8 cellular contexts compared by ENCODE assay signal in the genomic region with DNA sequence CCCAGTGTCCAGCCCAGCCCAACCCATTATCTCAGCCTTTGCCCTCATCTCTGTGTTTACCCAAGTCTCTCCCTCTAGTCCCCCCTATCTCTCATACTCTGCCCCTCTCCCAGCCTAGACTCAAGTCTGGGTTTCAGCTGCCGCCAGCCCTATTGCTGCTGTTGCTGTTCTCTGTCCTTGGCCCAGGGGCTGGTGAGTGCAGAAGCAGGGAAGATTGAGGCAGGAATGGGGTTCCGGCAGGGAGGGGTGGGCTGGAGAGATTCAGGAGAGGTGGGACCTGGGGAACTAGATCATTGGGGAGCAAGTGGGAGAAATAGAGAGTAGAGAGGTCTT. TPM values are rescaled to one million over a fixed set of nuclear protein-coding genes. Genes with fewer than 3 reads are reported as not detected.
DNase-seq lines count a peak whose midpoint lies in the region; ATAC-seq and TF ChIP-seq lines count a peak whose summit lies in the region.

No MANE protein-coding gene starts in this region.

- intact Hi-C loops in psoas muscle (cut with DNase I), result no loop called here

- no peak for TF ChIP-seq CTCF in DOHH2 (IDR thresholded peaks at IDR 0.05; ENCODE audit: low read depth, low read length, poor library complexity, severe bottlenecking)
- no peak for TF ChIP-seq CTCF in RWPE2 (IDR thresholded peaks at IDR 0.05; ENCODE audit: poor library complexity, severe bottlenecking)
- no peak for TF ChIP-seq CTCF in psoas muscle (IDR thresholded peaks at IDR 0.05)
- no peak for TF ChIP-seq CTCF in foreskin keratinocyte (conservative IDR thresholded peaks at IDR 0.05)

- H3K4me2 ChIP-seq in DOHH2 (ENCODE audit: low read length), result peak overlapping the region; percentile 79

- H3K9me3 ChIP-seq in DOHH2 (ENCODE audit: control insufficient read depth, insufficient read depth, low read length) (no peaks in the 10 kb centered on the region), RWPE2 (ENCODE audit: severe bottlenecking) (no peaks in the 10 kb centered on the region), esophagus (ENCODE audit: control insufficient read depth in 2 of 2, insufficient read depth in 1 of 2, low read depth in 1 of 2, low read length in 1 of 2) (no peaks in the 10 kb centered on the region), psoas muscle (no peaks in the 10 kb centered on the region)

- 44 to 50% methylated on average over 2 of the region's 2 CpGs for WGBS in esophagus, 2 donors
- WGBS in psoas muscle, 3 donors, result 10 to 40% (median 23%) methylated on average over 2 of the region's 2 CpGs

- H3F3A ChIP-seq in DOHH2 (ENCODE audit: control insufficient read depth, insufficient read depth), result 0 out of 2 replicates have a peak, but pooled peaks cover 2% of the 10 kb centered on the region

- ATAC-seq in RWPE2 (ENCODE audit: low read depth), result no peak; the same call in 1 of the 3 replicates
- ATAC-seq in psoas muscle, result no peak
- ATAC-seq in foreskin keratinocyte, result no peak
- no peak for ATAC-seq in GM18505 (IDR thresholded peaks at IDR 0.05; ENCODE audit: unreplicated experiment)

- no peak for DNase-seq in RWPE2 (ENCODE audit: low spot score)
- no peak for DNase-seq in psoas muscle
- no peak for DNase-seq in foreskin keratinocyte
- DNase-seq in 8988T, result no peak
- no peak for DNase-seq in OCI-M2 (lab: John Stamatoyannopoulos, UW; ENCODE audit: unreplicated experiment)

- no peaks in the 10 kb centered on the region for H3K79me2 ChIP-seq in DOHH2 (ENCODE audit: control insufficient read depth, low read length)

- H3K4me1 ChIP-seq in DOHH2 (ENCODE audit: control insufficient read depth, low read length), result peaks cover 36% of the 10 kb centered on the region
- peaks cover 3% of the 10 kb centered on the region for H3K4me1 ChIP-seq in RWPE2 (ENCODE audit: insufficient read depth, poor library complexity, severe bottlenecking)
- peaks cover 8 to 9% of the 10 kb centered on the region in 2 donors for H3K4me1 ChIP-seq in esophagus (ENCODE audit: control insufficient read depth in 2 of 2, insufficient read depth in 2 of 2, low read length in 1 of 2)
- H3K4me1 ChIP-seq in psoas muscle, result peaks cover 46% of the 10 kb centered on the region
- peaks cover 9% of the 10 kb centered on the region for H3K4me1 ChIP-seq in foreskin keratinocyte

- H3K27me3 ChIP-seq in DOHH2 (ENCODE audit: control insufficient read depth, low read length), result peaks cover 9% of the 10 kb centered on the region; the same call in 1 of the 2 replicates
- H3K27me3 ChIP-seq in RWPE2 (ENCODE audit: insufficient read depth, poor library complexity, severe bottlenecking), result no peaks in the 10 kb centered on the region
- H3K27me3 ChIP-seq in esophagus (ENCODE audit: control insufficient read depth in 1 of 2, insufficient read depth in 2 of 2, low read length in 2 of 2), result no peaks in the 10 kb centered on the region
- no peaks in the 10 kb centered on the region for H3K27me3 ChIP-seq in psoas muscle (ENCODE audit: insufficient read depth in 3 of 3, low read length in 2 of 3)
- no peaks in the 10 kb centered on the region for H3K27me3 ChIP-seq in foreskin keratinocyte

- no peaks in the 10 kb centered on the region for H4K20me1 ChIP-seq in DOHH2 (ENCODE audit: control insufficient read depth, insufficient read depth, low read depth, low read length)

- H3K9me2 ChIP-seq in DOHH2 (replicated peaks; ENCODE audit: control insufficient read depth, low read length), result no peaks in the 10 kb centered on the region

- peak overlapping the region; percentile 74 for H3K4me3 ChIP-seq in DOHH2 (ENCODE audit: low read length)
- peak overlapping the region; percentile 67 for H3K4me3 ChIP-seq in RWPE2 (ENCODE audit: severe bottlenecking)
- H3K4me3 ChIP-seq in esophagus (ENCODE audit: low read depth in 1 of 2, low read length in 2 of 2), result peak overlapping the region; percentile 63 to 74
- peak overlapping the region; percentile 91 for H3K4me3 ChIP-seq in psoas muscle

- no peak overlapping the region for H3K27ac ChIP-seq in DOHH2 (ENCODE audit: low read depth, low read length)
- H3K27ac ChIP-seq in RWPE2 (ENCODE audit: poor library complexity, severe bottlenecking), result peak overlapping the region; percentile 23
- H3K27ac ChIP-seq in esophagus (ENCODE audit: low read depth in 2 of 2, low read length in 1 of 2), result peak overlapping the region; percentile 77 to 89
- H3K27ac ChIP-seq in psoas muscle, result peak overlapping the region; percentile 99
- no peak overlapping the region for H3K27ac ChIP-seq in foreskin keratinocyte

- no peak for TF ChIP-seq POLR2A in GM18505 (IDR thresholded peaks at IDR 0.05; ENCODE audit: borderline replicate concordance, extremely low read depth, insufficient read depth, insufficient read length)

- H3K36me3 ChIP-seq in DOHH2 (ENCODE audit: control insufficient read depth, low read length), result no peaks in the 10 kb centered on the region
- no peaks in the 10 kb centered on the region for H3K36me3 ChIP-seq in RWPE2 (ENCODE audit: low read depth)
- H3K36me3 ChIP-seq in esophagus (ENCODE audit: control insufficient read depth in 2 of 2, insufficient read depth in 2 of 2, low read length in 1 of 2), result no peaks in the 10 kb centered on the region
- no peaks in the 10 kb centered on the region for H3K36me3 ChIP-seq in psoas muscle (ENCODE audit: insufficient read depth in 1 of 2, low read depth in 1 of 2)

RNA-seq across cellular contexts. Expression of gene TMEM8B, which starts 0.7 kb away (rescaled TPM):
- 1 to 10 TPM; 2.2 to 3.0 TPM for polyA plus RNA-seq in esophagus
- 10 to 100 TPM in 2 of 4 donors, 1 to 10 TPM in 2; 8.9 to 18.5 (median 11.6) TPM for total RNA-seq in psoas muscle
- 1 to 10 TPM; 2.8 to 5.9 (median 3.9) TPM for polyA plus RNA-seq in psoas muscle
- 1.6 and 2.4 TPM in 2 replicates for total RNA-seq in foreskin keratinocyte
- polyA plus RNA-seq in foreskin keratinocyte, result 2.7 and 3.4 TPM in 2 replicates

RNA-seq across cellular contexts. Expression of gene FAM221B, which starts 1.2 kb away (rescaled TPM):
- polyA plus RNA-seq in esophagus, result not detected
- total RNA-seq in psoas muscle, result not detected
- polyA plus RNA-seq in psoas muscle, result not detected
- not detected in 2 replicates for total RNA-seq in foreskin keratinocyte
- not detected in 2 replicates for polyA plus RNA-seq in foreskin keratinocyte

RNA-seq across cellular contexts. Expression of gene HINT2, which starts 14.9 kb away (rescaled TPM):
- polyA plus RNA-seq in esophagus (10 to 100 TPM; 43.1 to 45.0 TPM), psoas muscle (10 to 100 TPM; 43.8 to 64.7 (median 48.1) TPM), foreskin keratinocyte (66.8 and 71.2 TPM in 2 replicates)
- total RNA-seq in psoas muscle (10 to 100 TPM; 36.5 to 53.9 (median 42.3) TPM), foreskin keratinocyte (46.3 and 47.9 TPM in 2 replicates)

RNA-seq across cellular contexts. Expression of gene SPAG8, which starts 17.7 kb away (rescaled TPM):
- polyA plus RNA-seq in esophagus, result under 1 TPM; 0.52 to 0.57 TPM
- 1 to 10 TPM in 1 of 4 donors, under 1 TPM in 3; 0.39 to 1.3 (median 0.94) TPM for total RNA-seq in psoas muscle
- 1 to 10 TPM in 1 of 3 donors, under 1 TPM in 2; 0.25 to 1.2 (median 0.56) TPM for polyA plus RNA-seq in psoas muscle
- total RNA-seq in foreskin keratinocyte, result 0.35 and 0.58 TPM in 2 replicates
- polyA plus RNA-seq in foreskin keratinocyte, result 0.36 and 0.50 TPM in 2 replicates

RNA-seq across cellular contexts. Expression of gene NPR2, which starts 38.3 kb away (rescaled TPM):
- polyA plus RNA-seq in esophagus (1 to 10 TPM; 3.8 to 5.1 TPM), psoas muscle (10 to 100 TPM in 1 of 3 donors, 1 to 10 TPM in 2; 8.7 to 27.2 (median 9.2) TPM), foreskin keratinocyte (6.7 and 12.5 TPM in 2 replicates)
- total RNA-seq in psoas muscle (10 to 100 TPM; 14.7 to 28.4 (median 18.3) TPM), foreskin keratinocyte (6.7 and 10.7 TPM in 2 replicates)

Comparison
In these comparisons a context has a peak if more than half of its experiments do, and no peak if none do; other contexts are left out.
1. H3K27ac ChIP-seq: peak in RWPE2 (single experiment), esophagus (2 of 2) and psoas muscle (single experiment); none in DOHH2 (single experiment) and foreskin keratinocyte (single experiment).
2. Peak in every context shown above with its lines, with median percentiles within 50 percentile points of each other: H3K4me3 ChIP-seq.